21 cellular contexts compared by ENCODE assay signal in genomic region chr12:103036581-103037214, GRCh38.
"Had no signal": no experiment of that assay in that cellular context is flagged by ENCODE, and none has a peak within 500 bp of the region (broad histone marks: within the 10 kb centered on the region; RNA-seq: fewer than 3 reads in every experiment).

No MANE protein-coding gene starts in this region.

- FAIRE-seq: endothelial cell of umbilical vein had no signal

- H3K27ac ChIP-seq: body of pancreas, esophagus muscularis mucosa, prostate gland, skin epidermis, thoracic aorta, upper lobe of left lung had no signal

- H3K4me3 ChIP-seq: body of pancreas, esophagus muscularis mucosa, prostate gland, skin epidermis, thoracic aorta, upper lobe of left lung had no signal

- H3K4me1 ChIP-seq: body of pancreas, esophagus muscularis mucosa, prostate gland, upper lobe of left lung had no signal

- DNase-seq: activated CD4-positive, alpha-beta T cell treated with anti-CD3 and anti-CD28 coated beads, Interleukin-2, amount 10 ng/mL, durations not matched to agents 24 days and 14 days; activated CD4-positive, CD25-positive, alpha-beta regulatory T cell; activated CD8-positive, alpha-beta T cell treated with anti-CD3 and anti-CD28 coated beads, Interleukin-2, amount 10 ng/mL, durations not matched to agents 7 days and 5 days; activated naive CD4-positive, alpha-beta T cell treated with anti-CD3 and anti-CD28 coated beads for 36 hours; activated T-cell treated with anti-CD3 and anti-CD28 coated beads, Interleukin-2, amount 50 U/mL, for 24 hours; body of pancreas; dermis blood vessel endothelial cell; effector memory CD4-positive, alpha-beta T cell; immature natural killer cell; kidney glomerular epithelial cell; mesenchymal stem cell; naive thymus-derived CD4-positive, alpha-beta T cell; right cardiac atrium; stimulated activated CD4-positive, alpha-beta T cell treated with anti-CD3 and anti-CD28 coated beads, Interleukin-15, amount 100 ng/mL, for 24 hours; stimulated activated CD4-positive, alpha-beta T cell treated with anti-CD3 and anti-CD28 coated beads, Interleukin-2, amount 100 ng/mL, for 48 hours; upper lobe of left lung had no signal

- H3K36me3 ChIP-seq: esophagus muscularis mucosa, prostate gland, thoracic aorta, upper lobe of left lung had no signal

- H3K9me3 ChIP-seq: body of pancreas, esophagus muscularis mucosa, prostate gland, thoracic aorta, upper lobe of left lung had no signal

- H3K27me3 ChIP-seq: body of pancreas, esophagus muscularis mucosa, upper lobe of left lung had no signal

- ATAC-seq: activated CD8-positive, alpha-beta T cell treated with anti-CD3 and anti-CD28 coated beads, Interleukin-2, amount 10 ng/mL, durations not matched to agents 7 days and 5 days; body of pancreas; naive thymus-derived CD4-positive, alpha-beta T cell; right cardiac atrium had no signal
